Comparison of ENCODE assay signal across 24 cellular contexts in the genomic region with DNA sequence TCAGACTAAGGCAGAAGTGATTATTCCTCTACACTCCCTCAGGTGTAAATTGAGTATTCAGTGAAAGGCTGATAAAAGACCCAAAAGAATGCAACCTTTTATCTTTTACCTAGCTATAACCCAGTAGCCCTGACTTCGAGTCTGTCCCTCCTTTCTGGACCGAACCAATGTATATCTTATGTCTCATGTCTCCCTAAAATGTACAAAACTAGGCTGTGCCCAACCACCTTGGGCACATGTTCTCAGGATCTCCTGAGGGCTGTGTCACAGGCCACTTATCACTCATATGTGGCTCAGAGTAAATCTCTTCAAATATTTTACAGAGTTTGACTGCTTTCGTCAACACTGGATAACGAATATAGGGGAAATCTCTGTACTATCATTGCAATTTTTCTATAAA.
"Had no signal": no experiment of that assay in that cellular context is flagged by ENCODE, and none has a peak within 500 bp of the region (broad histone marks: within the 10 kb centered on the region; RNA-seq: fewer than 3 reads in every experiment).

No MANE protein-coding gene starts in this region.

- H3K4me2 ChIP-seq: smooth muscle cell had no signal

- H3K27me3 Mint-ChIP-seq: naive thymus-derived CD4-positive, alpha-beta T cell; natural killer cell treated with Interleukin-12 subunit alpha and Interleukin-12 subunit beta and Interleukin-15 and Interleukin-18, amount 100 ng/mL, for 72 hours; stimulated activated memory B cell treated with anti-CD40 and anti-IgM and Interleukin-4, amounts not matched to agents 10 μg/mL and 1 μg/mL and 100 μg/mL, for 72 hours; stimulated activated naive CD8-positive, alpha-beta T cell treated with anti-CD3 and anti-CD28 coated beads, Interleukin-15, amount 100 ng/mL, for 72 hours had no signal

- H3K9me3 ChIP-seq: pancreas had no signal

- H3K4me3 ChIP-seq: left ventricle myocardium inferior, lung, mucosa of descending colon, pancreas, right atrium auricular region, right lobe of liver, smooth muscle cell, transverse colon, upper lobe of left lung, vagina had no signal

- H3K4me1 ChIP-seq: right atrium auricular region, right lobe of liver, transverse colon, upper lobe of left lung, vagina had no signal

- H3K27me3 ChIP-seq: pancreas, right atrium auricular region, right lobe of liver, transverse colon, upper lobe of left lung, vagina had no signal

- ATAC-seq: mucosa of descending colon; naive thymus-derived CD4-positive, alpha-beta T cell; natural killer cell treated with Interleukin-12 subunit alpha and Interleukin-12 subunit beta and Interleukin-15 and Interleukin-18, amount 100 ng/mL, for 72 hours; pancreas; right lobe of liver; stimulated activated memory B cell treated with anti-CD40 and anti-IgM and Interleukin-4, amounts not matched to agents 10 μg/mL and 1 μg/mL and 100 μg/mL, for 72 hours; stimulated activated naive CD8-positive, alpha-beta T cell treated with anti-CD3 and anti-CD28 coated beads, Interleukin-15, amount 100 ng/mL, for 72 hours had no signal

- H3K4me3 Mint-ChIP-seq: naive thymus-derived CD4-positive, alpha-beta T cell; natural killer cell treated with Interleukin-12 subunit alpha and Interleukin-12 subunit beta and Interleukin-15 and Interleukin-18, amount 100 ng/mL, for 72 hours; neural crest cell; stimulated activated memory B cell treated with anti-CD40 and anti-IgM and Interleukin-4, amounts not matched to agents 10 μg/mL and 1 μg/mL and 100 μg/mL, for 72 hours; stimulated activated naive CD8-positive, alpha-beta T cell treated with anti-CD3 and anti-CD28 coated beads, Interleukin-15, amount 100 ng/mL, for 72 hours had no signal

- H3K27ac Mint-ChIP-seq: natural killer cell treated with Interleukin-12 subunit alpha and Interleukin-12 subunit beta and Interleukin-15 and Interleukin-18, amount 100 ng/mL, for 72 hours; stimulated activated memory B cell treated with anti-CD40 and anti-IgM and Interleukin-4, amounts not matched to agents 10 μg/mL and 1 μg/mL and 100 μg/mL, for 72 hours; stimulated activated naive CD8-positive, alpha-beta T cell treated with anti-CD3 and anti-CD28 coated beads, Interleukin-15, amount 100 ng/mL, for 72 hours had no signal

- H3K36me3 ChIP-seq: pancreas, right lobe of liver, transverse colon had no signal

- DNase-seq: islet precursor cell; left ventricle myocardium inferior; midbrain; mucosa of descending colon; naive thymus-derived CD4-positive, alpha-beta T cell; nucleus accumbens; pancreas; right lobe of liver; stimulated activated CD4-positive, alpha-beta T cell treated with anti-CD3 and anti-CD28 coated beads, Interleukin-1b, Interleukin-23, amount 100 ng/mL, for 48 hours; stimulated activated CD4-positive, alpha-beta T cell treated with anti-CD3 and anti-CD28 coated beads, Interleukin-2, amount 100 ng/mL, for 48 hours; stimulated activated CD4-positive, alpha-beta T cell treated with anti-CD3 and anti-CD28 coated beads, Interleukin-4, amount 100 ng/mL, for 4 hours; stimulated activated CD8-positive, alpha-beta memory T cell treated with anti-CD3 and anti-CD28 coated beads, Interleukin-4, amount 100 ng/mL, for 48 hours; stimulated activated naive CD4-positive, alpha-beta T cell treated with Interleukin-2 at 50 U/mL for 16 hours; stimulated activated naive CD8-positive, alpha-beta T cell treated with anti-CD3 and anti-CD28 coated beads, Interleukin-15, amount 100 ng/mL, for 72 hours; substantia nigra; transverse colon; upper lobe of left lung had no signal

- H3K27ac ChIP-seq: left ventricle myocardium inferior, pancreas, right atrium auricular region, right lobe of liver, transverse colon, upper lobe of left lung, vagina had no signal
